15 cellular contexts compared by ENCODE assay signal in genomic region chr1:203135636-203136305, GRCh38. TPM values are rescaled to one million over a fixed set of nuclear protein-coding genes. Genes with fewer than 3 reads are reported as not detected.
DNase-seq lines count a peak whose midpoint lies in the region; ATAC-seq and TF ChIP-seq lines count a peak whose summit lies in the region.
"Had no signal": no experiment of that assay in that cellular context is flagged by ENCODE, and none has a peak within 500 bp of the region (broad histone marks: within the 10 kb centered on the region; RNA-seq: fewer than 3 reads in every experiment).

No MANE protein-coding gene starts in this region.

- POLR2A ChIA-PET in activated CD4-positive, alpha-beta T cell treated with anti-CD3 and anti-CD28 coated beads, Interleukin-2, amount 10 ng/mL, durations not matched to agents 7 days and 5 days (lab: Charles Lee), result no interaction called here

- no peaks in the 10 kb centered on the region for H3K36me3 Mint-ChIP-seq in activated CD4-positive, alpha-beta T cell treated with anti-CD3 and anti-CD28 coated beads, Interleukin-2, amount 10 ng/mL, durations not matched to agents 24 days and 14 days (ENCODE audit: low read depth)
- no peaks in the 10 kb centered on the region for H3K36me3 Mint-ChIP-seq in activated CD4-positive, alpha-beta T cell treated with anti-CD3 and anti-CD28 coated beads, Interleukin-2, amount 10 ng/mL, durations not matched to agents 7 days and 5 days (ENCODE audit: low read depth)
- H3K36me3 Mint-ChIP-seq in chondrocyte (ENCODE audit: low read depth), result no peaks in the 10 kb centered on the region
- no peaks in the 10 kb centered on the region for H3K36me3 Mint-ChIP-seq in stimulated activated effector memory CD8-positive, alpha-beta T cell treated with anti-CD3 and anti-CD28 coated beads, Interleukin-12 subunit alpha, Interleukin-12 subunit beta, amount 100 ng/mL, for 72 hours

- no peak overlapping the region for H3K9ac ChIP-seq in OCI-LY3 (ENCODE audit: low read length)

- no peak overlapping the region for H3K4me3 ChIP-seq in OCI-LY3 (ENCODE audit: low read length)
- no peak overlapping the region for H3K4me3 ChIP-seq in tibial artery
- H3K4me3 ChIP-seq: tibial nerve had no signal

- no peaks in the 10 kb centered on the region for H3K79me2 ChIP-seq in OCI-LY3 (ENCODE audit: low read length)

- H3K27ac ChIP-seq in OCI-LY3 (ENCODE audit: low read length) (no peak overlapping the region), tibial artery (no peak overlapping the region)
- H3K27ac ChIP-seq: tibial nerve had no signal

- H3K36me3 ChIP-seq in OCI-LY3 (replicated peaks; ENCODE audit: low read depth, low read length) (no peaks in the 10 kb centered on the region), tibial artery (no peaks in the 10 kb centered on the region)
- H3K36me3 ChIP-seq: tibial nerve had no signal

- no peaks in the 10 kb centered on the region for H4K20me1 ChIP-seq in OCI-LY3 (ENCODE audit: insufficient read depth, low read length)

- CTCF ChIA-PET in activated CD4-positive, alpha-beta T cell treated with anti-CD3 and anti-CD28 coated beads, Interleukin-2, amount 10 ng/mL, durations not matched to agents 7 days and 5 days (lab: Charles Lee), result interaction anchor here (0.6 kb wide), 1 partner anchor 12 kb away, joined by 3 read pairs; no protein-coding TSS in a partner anchor

- peaks cover 11% of the 10 kb centered on the region for H3K27me3 Mint-ChIP-seq in activated CD4-positive, alpha-beta T cell treated with anti-CD3 and anti-CD28 coated beads, Interleukin-2, amount 10 ng/mL, durations not matched to agents 24 days and 14 days
- H3K27me3 Mint-ChIP-seq in activated CD4-positive, alpha-beta T cell treated with anti-CD3 and anti-CD28 coated beads, Interleukin-2, amount 10 ng/mL, durations not matched to agents 7 days and 5 days, result peaks cover 7% of the 10 kb centered on the region
- no peaks in the 10 kb centered on the region for H3K27me3 Mint-ChIP-seq in chondrocyte (ENCODE audit: low read depth)

- peak; percentile 80 for ATAC-seq in stimulated activated effector memory CD8-positive, alpha-beta T cell treated with anti-CD3 and anti-CD28 coated beads, Interleukin-12 subunit alpha, Interleukin-12 subunit beta, amount 100 ng/mL, for 72 hours
- ATAC-seq in HG02763 (IDR thresholded peaks at IDR 0.05; ENCODE audit: unreplicated experiment) (no peak), GM21367 (IDR thresholded peaks at IDR 0.05; ENCODE audit: unreplicated experiment) (no peak)

- intact Hi-C loops in activated CD4-positive, alpha-beta T cell treated with anti-CD3 and anti-CD28 coated beads, Interleukin-2, amount 10 ng/mL, durations not matched to agents 24 days and 14 days (cut with micrococcal nuclease), result no loop called here
- intact Hi-C loops in tibial artery (cut with DNase I; ENCODE audit: low total_unique reads), result no loop called here

- H3K4me3 Mint-ChIP-seq in activated CD4-positive, alpha-beta T cell treated with anti-CD3 and anti-CD28 coated beads, Interleukin-2, amount 10 ng/mL, durations not matched to agents 24 days and 14 days, result no peak overlapping the region
- no peak overlapping the region for H3K4me3 Mint-ChIP-seq in activated CD4-positive, alpha-beta T cell treated with anti-CD3 and anti-CD28 coated beads, Interleukin-2, amount 10 ng/mL, durations not matched to agents 7 days and 5 days
- H3K4me3 Mint-ChIP-seq in chondrocyte (ENCODE audit: unreplicated experiment), result no peak overlapping the region
- no peak overlapping the region for H3K4me3 Mint-ChIP-seq in stimulated activated effector memory CD8-positive, alpha-beta T cell treated with anti-CD3 and anti-CD28 coated beads, Interleukin-12 subunit alpha, Interleukin-12 subunit beta, amount 100 ng/mL, for 72 hours

- H3K27me3 ChIP-seq in OCI-LY3 (ENCODE audit: low read depth, low read length) (peaks cover 55% of the 10 kb centered on the region), tibial artery (peaks cover 0 to 15% of the 10 kb centered on the region in 2 donors)
- H3K27me3 ChIP-seq: tibial nerve had no signal

- H3K9me3 ChIP-seq in OCI-LY3 (ENCODE audit: insufficient read depth, low read length) (no peaks in the 10 kb centered on the region), tibial artery (no peaks in the 10 kb centered on the region)
- H3K9me3 ChIP-seq: tibial nerve had no signal

- H3K27ac Mint-ChIP-seq in activated CD4-positive, alpha-beta T cell treated with anti-CD3 and anti-CD28 coated beads, Interleukin-2, amount 10 ng/mL, durations not matched to agents 24 days and 14 days, result no peak overlapping the region
- H3K27ac Mint-ChIP-seq in activated CD4-positive, alpha-beta T cell treated with anti-CD3 and anti-CD28 coated beads, Interleukin-2, amount 10 ng/mL, durations not matched to agents 7 days and 5 days, result no peak overlapping the region
- no peak overlapping the region for H3K27ac Mint-ChIP-seq in chondrocyte (ENCODE audit: unreplicated experiment)
- H3K27ac Mint-ChIP-seq in stimulated activated effector memory CD8-positive, alpha-beta T cell treated with anti-CD3 and anti-CD28 coated beads, Interleukin-12 subunit alpha, Interleukin-12 subunit beta, amount 100 ng/mL, for 72 hours, result no peak overlapping the region

- peaks cover 8% of the 10 kb centered on the region for H3K4me1 ChIP-seq in OCI-LY3 (ENCODE audit: low read length)
- peaks cover 0 to 4% (median 0%) of the 10 kb centered on the region in 4 donors for H3K4me1 ChIP-seq in tibial artery
- H3K4me1 ChIP-seq: tibial nerve had no signal

- peak overlapping the region; percentile 72; the same call in 1 of the 2 replicates for H2AFZ ChIP-seq in OCI-LY3 (ENCODE audit: low read depth, low read length)

- peak; percentile 62 for DNase-seq in activated CD4-positive, alpha-beta T cell treated with anti-CD3 and anti-CD28 coated beads, Interleukin-2, amount 10 ng/mL, durations not matched to agents 24 days and 14 days
- DNase-seq in activated CD4-positive, alpha-beta T cell treated with anti-CD3 and anti-CD28 coated beads, Interleukin-2, amount 10 ng/mL, durations not matched to agents 7 days and 5 days, result no peak
- peak; percentile 39 for DNase-seq in chondrocyte (ENCODE audit: low spot score)
- DNase-seq in stimulated activated effector memory CD8-positive, alpha-beta T cell treated with anti-CD3 and anti-CD28 coated beads, Interleukin-12 subunit alpha, Interleukin-12 subunit beta, amount 100 ng/mL, for 72 hours (ENCODE audit: low spot score in 2 of 2), result no peak
- DNase-seq in tibial artery, result no peak
- DNase-seq: activated CD8-positive, alpha-beta memory T cell treated with anti-CD3 and anti-CD28 coated beads, Interleukin-2, amount 50 U/mL, for 48 hours; anterior cingulate cortex; DND-41; NCI-H1436 treated with DMSO at 0.1 percent for 48 hours had no signal

- H3K4me1 Mint-ChIP-seq in activated CD4-positive, alpha-beta T cell treated with anti-CD3 and anti-CD28 coated beads, Interleukin-2, amount 10 ng/mL, durations not matched to agents 24 days and 14 days, result no peaks in the 10 kb centered on the region
- peaks cover 9% of the 10 kb centered on the region for H3K4me1 Mint-ChIP-seq in activated CD4-positive, alpha-beta T cell treated with anti-CD3 and anti-CD28 coated beads, Interleukin-2, amount 10 ng/mL, durations not matched to agents 7 days and 5 days
- H3K4me1 Mint-ChIP-seq in chondrocyte (ENCODE audit: low read depth), result peaks cover 4% of the 10 kb centered on the region
- peaks cover 7% of the 10 kb centered on the region for H3K4me1 Mint-ChIP-seq in stimulated activated effector memory CD8-positive, alpha-beta T cell treated with anti-CD3 and anti-CD28 coated beads, Interleukin-12 subunit alpha, Interleukin-12 subunit beta, amount 100 ng/mL, for 72 hours

- peak overlapping the region; percentile 38 for H3K4me2 ChIP-seq in OCI-LY3 (ENCODE audit: low read length)

- H3K9me3 Mint-ChIP-seq in activated CD4-positive, alpha-beta T cell treated with anti-CD3 and anti-CD28 coated beads, Interleukin-2, amount 10 ng/mL, durations not matched to agents 24 days and 14 days, result no peaks in the 10 kb centered on the region
- no peaks in the 10 kb centered on the region for H3K9me3 Mint-ChIP-seq in activated CD4-positive, alpha-beta T cell treated with anti-CD3 and anti-CD28 coated beads, Interleukin-2, amount 10 ng/mL, durations not matched to agents 7 days and 5 days
- no peaks in the 10 kb centered on the region for H3K9me3 Mint-ChIP-seq in chondrocyte (ENCODE audit: low read depth)
- no peaks in the 10 kb centered on the region for H3K9me3 Mint-ChIP-seq in stimulated activated effector memory CD8-positive, alpha-beta T cell treated with anti-CD3 and anti-CD28 coated beads, Interleukin-12 subunit alpha, Interleukin-12 subunit beta, amount 100 ng/mL, for 72 hours

- no peak for TF ChIP-seq CTCF in OCI-LY3 (IDR thresholded peaks at IDR 0.05; ENCODE audit: low read depth, low read length)
- TF ChIP-seq CTCF in chondrocyte (IDR thresholded peaks at IDR 0.05), result no peak
- no peak for TF ChIP-seq CTCF in tibial artery (IDR thresholded peaks at IDR 0.05)

RNA-seq across cellular contexts. Expression of gene ADORA1, which starts 8.2 kb away (rescaled TPM):
- total RNA-seq in activated CD4-positive, alpha-beta T cell treated with anti-CD3 and anti-CD28 coated beads, Interleukin-2, amount 10 ng/mL, durations not matched to agents 24 days and 14 days, result not detected in 2 replicates
- not detected for total RNA-seq in activated CD4-positive, alpha-beta T cell treated with anti-CD3 and anti-CD28 coated beads, Interleukin-2, amount 10 ng/mL, durations not matched to agents 7 days and 5 days
- total RNA-seq in chondrocyte, result 0.24 to 2.1 TPM (median 1.7 TPM) in 3 replicates
- total RNA-seq: mononuclear cell; T-helper 2 cell treated with Interferon-gamma antibody and Interleukin-4, amounts not matched to agents 100 ng/mL and 5 ng/mL, for 36 hours had no signal

RNA-seq across cellular contexts. Expression of gene MYBPH, which starts 39.9 kb away (rescaled TPM):
- total RNA-seq in activated CD4-positive, alpha-beta T cell treated with anti-CD3 and anti-CD28 coated beads, Interleukin-2, amount 10 ng/mL, durations not matched to agents 24 days and 14 days, result not detected in 2 replicates
- total RNA-seq in activated CD4-positive, alpha-beta T cell treated with anti-CD3 and anti-CD28 coated beads, Interleukin-2, amount 10 ng/mL, durations not matched to agents 7 days and 5 days, result not detected
- total RNA-seq in chondrocyte, result not detected in 3 replicates
- total RNA-seq: mononuclear cell; T-helper 2 cell treated with Interferon-gamma antibody and Interleukin-4, amounts not matched to agents 100 ng/mL and 5 ng/mL, for 36 hours; tibial nerve had no signal

RNA-seq across cellular contexts. Expression of gene MYOG, which starts 50.0 kb away (rescaled TPM):
- total RNA-seq in activated CD4-positive, alpha-beta T cell treated with anti-CD3 and anti-CD28 coated beads, Interleukin-2, amount 10 ng/mL, durations not matched to agents 24 days and 14 days, result not detected in 2 replicates
- total RNA-seq in activated CD4-positive, alpha-beta T cell treated with anti-CD3 and anti-CD28 coated beads, Interleukin-2, amount 10 ng/mL, durations not matched to agents 7 days and 5 days, result not detected
- not detected in 3 replicates for total RNA-seq in chondrocyte
- total RNA-seq: mononuclear cell; T-helper 2 cell treated with Interferon-gamma antibody and Interleukin-4, amounts not matched to agents 100 ng/mL and 5 ng/mL, for 36 hours; tibial nerve had no signal

RNA-seq across cellular contexts. Expression of gene CHI3L1, which starts 50.7 kb away (rescaled TPM):
- not detected in 2 replicates for total RNA-seq in activated CD4-positive, alpha-beta T cell treated with anti-CD3 and anti-CD28 coated beads, Interleukin-2, amount 10 ng/mL, durations not matched to agents 24 days and 14 days
- not detected for total RNA-seq in activated CD4-positive, alpha-beta T cell treated with anti-CD3 and anti-CD28 coated beads, Interleukin-2, amount 10 ng/mL, durations not matched to agents 7 days and 5 days
- not detected in 3 replicates for total RNA-seq in chondrocyte
- total RNA-seq: T-helper 2 cell treated with Interferon-gamma antibody and Interleukin-4, amounts not matched to agents 100 ng/mL and 5 ng/mL, for 36 hours had no signal

Comparison
In these comparisons a context has a peak if more than half of its experiments do, and no peak if none do; other contexts are left out.
1. DNase-seq: peak in activated CD4-positive, alpha-beta T cell treated with anti-CD3 and anti-CD28 coated beads, Interleukin-2, amount 10 ng/mL, durations not matched to agents 24 days and 14 days (single experiment) and chondrocyte (single experiment); none in activated CD4-positive, alpha-beta T cell treated with anti-CD3 and anti-CD28 coated beads, Interleukin-2, amount 10 ng/mL, durations not matched to agents 7 days and 5 days (single experiment), stimulated activated effector memory CD8-positive, alpha-beta T cell treated with anti-CD3 and anti-CD28 coated beads, Interleukin-12 subunit alpha, Interleukin-12 subunit beta, amount 100 ng/mL, for 72 hours (0 of 2) and tibial artery (0 of 2).